In the genomic region with DNA sequence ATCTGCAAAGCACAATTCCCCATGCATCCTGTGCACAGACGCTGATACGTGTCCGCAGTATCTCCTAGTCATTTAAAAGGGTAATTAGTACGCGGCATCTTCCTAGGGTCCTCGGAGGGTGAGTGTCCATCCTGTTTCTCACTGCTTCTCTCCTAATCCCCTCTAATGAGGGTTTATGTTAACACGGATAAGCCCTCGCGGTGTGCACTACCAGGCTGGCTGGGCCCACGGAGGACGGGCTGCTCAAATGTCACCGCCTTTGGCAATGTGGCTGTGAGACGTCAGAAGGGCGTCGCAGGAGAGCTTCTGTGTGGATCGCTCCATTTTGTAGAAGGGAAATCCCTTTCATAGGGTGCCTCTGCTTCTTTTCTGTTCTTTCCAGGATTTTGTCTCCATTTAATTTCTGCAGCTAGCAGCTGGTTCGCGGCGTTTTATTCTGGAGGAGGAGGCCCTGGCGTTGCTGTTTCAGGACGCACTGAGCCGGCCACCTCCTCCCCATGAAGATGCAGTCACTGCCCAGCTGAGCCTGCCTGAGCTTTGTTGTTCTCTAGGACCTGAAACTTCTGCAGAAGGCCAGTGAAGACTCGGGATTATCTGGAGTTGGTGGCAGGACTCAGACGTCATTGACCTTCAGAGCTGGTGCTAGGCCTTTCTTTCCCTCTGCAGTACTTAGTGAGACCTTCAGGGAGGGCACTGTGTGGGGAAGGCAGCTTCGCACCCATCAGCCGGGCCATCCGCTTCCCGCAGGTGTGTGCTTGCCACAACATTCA, we compare ENCODE assay signal across 1 cellular context.
TF ChIP-seq lines count a peak whose summit lies in the region.

No MANE protein-coding gene starts in this region.

TF ChIP-seq in H1, 55 proteins besides CTCF, POLR2A, EP300 and RAD21 (continued from another document):
- TF ChIP-seq, protein P1, sequence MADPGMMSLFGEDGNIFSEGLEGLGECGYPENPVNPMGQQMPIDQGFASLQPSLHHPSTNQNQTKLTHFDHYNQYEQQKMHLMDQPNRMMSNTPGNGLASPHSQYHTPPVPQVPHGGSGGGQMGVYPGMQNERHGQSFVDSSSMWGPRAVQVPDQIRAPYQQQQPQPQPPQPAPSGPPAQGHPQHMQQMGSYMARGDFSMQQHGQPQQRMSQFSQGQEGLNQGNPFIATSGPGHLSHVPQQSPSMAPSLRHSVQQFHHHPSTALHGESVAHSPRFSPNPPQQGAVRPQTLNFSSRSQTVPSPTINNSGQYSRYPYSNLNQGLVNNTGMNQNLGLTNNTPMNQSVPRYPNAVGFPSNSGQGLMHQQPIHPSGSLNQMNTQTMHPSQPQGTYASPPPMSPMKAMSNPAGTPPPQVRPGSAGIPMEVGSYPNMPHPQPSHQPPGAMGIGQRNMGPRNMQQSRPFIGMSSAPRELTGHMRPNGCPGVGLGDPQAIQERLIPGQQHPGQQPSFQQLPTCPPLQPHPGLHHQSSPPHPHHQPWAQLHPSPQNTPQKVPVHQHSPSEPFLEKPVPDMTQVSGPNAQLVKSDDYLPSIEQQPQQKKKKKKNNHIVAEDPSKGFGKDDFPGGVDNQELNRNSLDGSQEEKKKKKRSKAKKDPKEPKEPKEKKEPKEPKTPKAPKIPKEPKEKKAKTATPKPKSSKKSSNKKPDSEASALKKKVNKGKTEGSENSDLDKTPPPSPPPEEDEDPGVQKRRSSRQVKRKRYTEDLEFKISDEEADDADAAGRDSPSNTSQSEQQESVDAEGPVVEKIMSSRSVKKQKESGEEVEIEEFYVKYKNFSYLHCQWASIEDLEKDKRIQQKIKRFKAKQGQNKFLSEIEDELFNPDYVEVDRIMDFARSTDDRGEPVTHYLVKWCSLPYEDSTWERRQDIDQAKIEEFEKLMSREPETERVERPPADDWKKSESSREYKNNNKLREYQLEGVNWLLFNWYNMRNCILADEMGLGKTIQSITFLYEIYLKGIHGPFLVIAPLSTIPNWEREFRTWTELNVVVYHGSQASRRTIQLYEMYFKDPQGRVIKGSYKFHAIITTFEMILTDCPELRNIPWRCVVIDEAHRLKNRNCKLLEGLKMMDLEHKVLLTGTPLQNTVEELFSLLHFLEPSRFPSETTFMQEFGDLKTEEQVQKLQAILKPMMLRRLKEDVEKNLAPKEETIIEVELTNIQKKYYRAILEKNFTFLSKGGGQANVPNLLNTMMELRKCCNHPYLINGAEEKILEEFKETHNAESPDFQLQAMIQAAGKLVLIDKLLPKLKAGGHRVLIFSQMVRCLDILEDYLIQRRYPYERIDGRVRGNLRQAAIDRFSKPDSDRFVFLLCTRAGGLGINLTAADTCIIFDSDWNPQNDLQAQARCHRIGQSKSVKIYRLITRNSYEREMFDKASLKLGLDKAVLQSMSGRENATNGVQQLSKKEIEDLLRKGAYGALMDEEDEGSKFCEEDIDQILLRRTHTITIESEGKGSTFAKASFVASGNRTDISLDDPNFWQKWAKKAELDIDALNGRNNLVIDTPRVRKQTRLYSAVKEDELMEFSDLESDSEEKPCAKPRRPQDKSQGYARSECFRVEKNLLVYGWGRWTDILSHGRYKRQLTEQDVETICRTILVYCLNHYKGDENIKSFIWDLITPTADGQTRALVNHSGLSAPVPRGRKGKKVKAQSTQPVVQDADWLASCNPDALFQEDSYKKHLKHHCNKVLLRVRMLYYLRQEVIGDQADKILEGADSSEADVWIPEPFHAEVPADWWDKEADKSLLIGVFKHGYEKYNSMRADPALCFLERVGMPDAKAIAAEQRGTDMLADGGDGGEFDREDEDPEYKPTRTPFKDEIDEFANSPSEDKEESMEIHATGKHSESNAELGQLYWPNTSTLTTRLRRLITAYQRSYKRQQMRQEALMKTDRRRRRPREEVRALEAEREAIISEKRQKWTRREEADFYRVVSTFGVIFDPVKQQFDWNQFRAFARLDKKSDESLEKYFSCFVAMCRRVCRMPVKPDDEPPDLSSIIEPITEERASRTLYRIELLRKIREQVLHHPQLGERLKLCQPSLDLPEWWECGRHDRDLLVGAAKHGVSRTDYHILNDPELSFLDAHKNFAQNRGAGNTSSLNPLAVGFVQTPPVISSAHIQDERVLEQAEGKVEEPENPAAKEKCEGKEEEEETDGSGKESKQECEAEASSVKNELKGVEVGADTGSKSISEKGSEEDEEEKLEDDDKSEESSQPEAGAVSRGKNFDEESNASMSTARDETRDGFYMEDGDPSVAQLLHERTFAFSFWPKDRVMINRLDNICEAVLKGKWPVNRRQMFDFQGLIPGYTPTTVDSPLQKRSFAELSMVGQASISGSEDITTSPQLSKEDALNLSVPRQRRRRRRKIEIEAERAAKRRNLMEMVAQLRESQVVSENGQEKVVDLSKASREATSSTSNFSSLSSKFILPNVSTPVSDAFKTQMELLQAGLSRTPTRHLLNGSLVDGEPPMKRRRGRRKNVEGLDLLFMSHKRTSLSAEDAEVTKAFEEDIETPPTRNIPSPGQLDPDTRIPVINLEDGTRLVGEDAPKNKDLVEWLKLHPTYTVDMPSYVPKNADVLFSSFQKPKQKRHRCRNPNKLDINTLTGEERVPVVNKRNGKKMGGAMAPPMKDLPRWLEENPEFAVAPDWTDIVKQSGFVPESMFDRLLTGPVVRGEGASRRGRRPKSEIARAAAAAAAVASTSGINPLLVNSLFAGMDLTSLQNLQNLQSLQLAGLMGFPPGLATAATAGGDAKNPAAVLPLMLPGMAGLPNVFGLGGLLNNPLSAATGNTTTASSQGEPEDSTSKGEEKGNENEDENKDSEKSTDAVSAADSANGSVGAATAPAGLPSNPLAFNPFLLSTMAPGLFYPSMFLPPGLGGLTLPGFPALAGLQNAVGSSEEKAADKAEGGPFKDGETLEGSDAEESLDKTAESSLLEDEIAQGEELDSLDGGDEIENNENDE (IDR thresholded peaks at IDR 0.05; ENCODE audit: insufficient replicate concordance, low read length) = no peak
- no peak for TF ChIP-seq CHD1 (IDR thresholded peaks at IDR 0.05; ENCODE audit: low read depth, low read length)
